8 cellular contexts compared by ENCODE assay signal in genomic region chr7:99409192-99409572, GRCh38. TPM values are rescaled to one million over a fixed set of nuclear protein-coding genes. Genes with fewer than 3 reads are reported as not detected.
DNase-seq lines count a peak whose midpoint lies in the region; ATAC-seq lines count a peak whose summit lies in the region.

No MANE protein-coding gene starts in this region.

- H3K27ac Mint-ChIP-seq in activated T-cell treated with anti-CD3 and anti-CD28 coated beads, Interleukin-2, amount 50 U/mL, for 72 hours, result peak overlapping the region; percentile 94
- H3K27ac Mint-ChIP-seq in stimulated activated memory B cell treated with anti-CD40 and anti-IgM and Interleukin-4, amounts not matched to agents 10 μg/mL and 1 μg/mL and 100 μg/mL, for 72 hours, result peak overlapping the region; percentile 92

- H3K27me3 ChIP-seq in iPS-18a (ENCODE audit: control insufficient read depth, insufficient read depth, low read length), result no peaks in the 10 kb centered on the region

- peak overlapping the region; percentile 88 for H3K4me3 ChIP-seq in iPS-18a (ENCODE audit: low read length)

- H3K36me3 Mint-ChIP-seq in activated T-cell treated with anti-CD3 and anti-CD28 coated beads, Interleukin-2, amount 50 U/mL, for 72 hours (ENCODE audit: insufficient read depth in 2 of 2), result peaks cover 20 to 27% of the 10 kb centered on the region in 2 donors
- H3K36me3 Mint-ChIP-seq in stimulated activated memory B cell treated with anti-CD40 and anti-IgM and Interleukin-4, amounts not matched to agents 10 μg/mL and 1 μg/mL and 100 μg/mL, for 72 hours, result peaks cover 24% of the 10 kb centered on the region

- H3K27me3 Mint-ChIP-seq in activated T-cell treated with anti-CD3 and anti-CD28 coated beads, Interleukin-2, amount 50 U/mL, for 72 hours (ENCODE audit: low read depth), result no peaks in the 10 kb centered on the region
- H3K27me3 Mint-ChIP-seq in stimulated activated memory B cell treated with anti-CD40 and anti-IgM and Interleukin-4, amounts not matched to agents 10 μg/mL and 1 μg/mL and 100 μg/mL, for 72 hours, result no peaks in the 10 kb centered on the region

- peaks cover 11% of the 10 kb centered on the region for H3K4me1 ChIP-seq in iPS-18a (ENCODE audit: control insufficient read depth, low read depth, low read length)

- no peaks in the 10 kb centered on the region for H3K9me3 Mint-ChIP-seq in activated T-cell treated with anti-CD3 and anti-CD28 coated beads, Interleukin-2, amount 50 U/mL, for 72 hours
- H3K9me3 Mint-ChIP-seq in stimulated activated memory B cell treated with anti-CD40 and anti-IgM and Interleukin-4, amounts not matched to agents 10 μg/mL and 1 μg/mL and 100 μg/mL, for 72 hours, result no peaks in the 10 kb centered on the region

- peaks cover 47% of the 10 kb centered on the region for H3K4me1 Mint-ChIP-seq in activated T-cell treated with anti-CD3 and anti-CD28 coated beads, Interleukin-2, amount 50 U/mL, for 72 hours (ENCODE audit: low read depth)
- H3K4me1 Mint-ChIP-seq in stimulated activated memory B cell treated with anti-CD40 and anti-IgM and Interleukin-4, amounts not matched to agents 10 μg/mL and 1 μg/mL and 100 μg/mL, for 72 hours, result peaks cover 41% of the 10 kb centered on the region

- peaks cover 33% of the 10 kb centered on the region for H3K36me3 ChIP-seq in iPS-18a (ENCODE audit: control insufficient read depth, low read depth, low read length)

- peak overlapping the region; percentile 95 for H3K4me3 Mint-ChIP-seq in activated T-cell treated with anti-CD3 and anti-CD28 coated beads, Interleukin-2, amount 50 U/mL, for 72 hours
- peak overlapping the region; percentile 99 for H3K4me3 Mint-ChIP-seq in stimulated activated memory B cell treated with anti-CD40 and anti-IgM and Interleukin-4, amounts not matched to agents 10 μg/mL and 1 μg/mL and 100 μg/mL, for 72 hours

- DNase-seq in activated T-cell treated with anti-CD3 and anti-CD28 coated beads, Interleukin-2, amount 50 U/mL, for 72 hours, result peak in 1 of 2 donors; percentile 21
- DNase-seq in NCI-H1048 (lab: John Stamatoyannopoulos, UW), result no peak
- DNase-seq in KG1 (lab: John Stamatoyannopoulos, UW), result no peak
- no peak for DNase-seq in germinal center (ENCODE audit: low spot score)

- H3K27ac ChIP-seq in iPS-18a (ENCODE audit: low read length), result peak overlapping the region; percentile 90

- H3K9me3 ChIP-seq in iPS-18a (ENCODE audit: control insufficient read depth, low read depth, low read length), result no peaks in the 10 kb centered on the region

- H3K9ac ChIP-seq in iPS-18a (ENCODE audit: low read length), result peak overlapping the region; percentile 94

- ATAC-seq in GM18858 (IDR thresholded peaks at IDR 0.05; ENCODE audit: unreplicated experiment), result peak; percentile 12
- ATAC-seq in HG03045 (IDR thresholded peaks at IDR 0.05; ENCODE audit: unreplicated experiment), result peak; percentile 10
- ATAC-seq in activated T-cell treated with anti-CD3 and anti-CD28 coated beads, Interleukin-2, amount 50 U/mL, for 72 hours (replicated peaks in 1 of 2), result peak; percentile 10
- peak; percentile 3 for ATAC-seq in stimulated activated memory B cell treated with anti-CD40 and anti-IgM and Interleukin-4, amounts not matched to agents 10 μg/mL and 1 μg/mL and 100 μg/mL, for 72 hours

RNA-seq across cellular contexts. Expression of gene BUD31, which starts 0.4 kb away (rescaled TPM):
- total RNA-seq in activated T-cell treated with anti-CD3 and anti-CD28 coated beads, Interleukin-2, amount 50 U/mL, for 72 hours, result 100 to 1,000 TPM; 218 to 228 TPM

RNA-seq across cellular contexts. Expression of gene PDAP1, which starts 0.8 kb away (rescaled TPM):
- total RNA-seq in activated T-cell treated with anti-CD3 and anti-CD28 coated beads, Interleukin-2, amount 50 U/mL, for 72 hours, result 100 to 1,000 TPM in 1 of 2 donors, 10 to 100 TPM in 1; 95.0 to 108 TPM

RNA-seq across cellular contexts. Expression of gene PTCD1, which starts 29.4 kb away (rescaled TPM):
- total RNA-seq in activated T-cell treated with anti-CD3 and anti-CD28 coated beads, Interleukin-2, amount 50 U/mL, for 72 hours, result 1 to 10 TPM; 6.1 to 8.9 TPM

RNA-seq across cellular contexts. Expression of gene CPSF4, which starts 29.6 kb away (rescaled TPM):
- total RNA-seq in activated T-cell treated with anti-CD3 and anti-CD28 coated beads, Interleukin-2, amount 50 U/mL, for 72 hours, result 10 to 100 TPM; 59.2 to 65.9 TPM

RNA-seq across cellular contexts. Expression of gene ARPC1B, which starts 34.7 kb away (rescaled TPM):
- 100 to 1,000 TPM; 202 to 208 TPM for total RNA-seq in activated T-cell treated with anti-CD3 and anti-CD28 coated beads, Interleukin-2, amount 50 U/mL, for 72 hours
